Comparison of ENCODE assay signal across 1 cellular context in the genomic region with DNA sequence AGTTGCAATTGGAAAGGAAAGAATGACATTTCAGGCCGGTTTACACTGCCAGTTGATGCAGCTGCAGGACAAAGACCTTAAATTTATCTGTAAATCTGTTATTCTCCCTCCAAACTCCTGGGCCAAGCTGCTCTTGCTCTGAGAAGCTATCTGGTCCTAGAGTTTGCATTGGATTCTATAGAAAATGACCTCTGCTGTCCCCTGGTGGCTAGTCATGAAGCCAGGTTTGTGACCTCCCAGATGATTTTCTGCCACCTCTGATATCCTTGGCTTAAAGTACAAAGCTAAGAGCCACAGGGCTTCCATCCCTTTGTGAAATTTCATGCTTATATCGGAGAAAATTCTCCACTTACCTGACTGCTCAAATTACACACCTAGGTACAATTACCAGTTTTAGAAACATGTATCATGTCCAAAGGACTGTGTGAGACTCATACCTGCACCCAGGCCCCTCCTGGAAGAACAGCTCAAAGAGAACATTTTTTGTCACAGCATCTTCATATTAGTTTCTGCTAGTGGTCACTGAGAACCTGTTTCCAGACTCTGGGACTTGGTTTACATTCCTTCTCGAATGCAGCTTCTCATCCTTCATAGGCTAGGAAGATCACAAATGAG.
A peak's percentile ranks its signal among the peaks of the same experiment; 100 is the strongest.
TF ChIP-seq lines count a peak whose summit lies in the region.

No MANE protein-coding gene starts in this region.

TF ChIP-seq in GM12878, 131 proteins besides CTCF, POLR2A, EP300 and RAD21:
- TF ChIP-seq CBX3 (IDR thresholded peaks at IDR 0.05; ENCODE audit: borderline replicate concordance, low read depth) = no peak
- TF ChIP-seq, protein P1, sequence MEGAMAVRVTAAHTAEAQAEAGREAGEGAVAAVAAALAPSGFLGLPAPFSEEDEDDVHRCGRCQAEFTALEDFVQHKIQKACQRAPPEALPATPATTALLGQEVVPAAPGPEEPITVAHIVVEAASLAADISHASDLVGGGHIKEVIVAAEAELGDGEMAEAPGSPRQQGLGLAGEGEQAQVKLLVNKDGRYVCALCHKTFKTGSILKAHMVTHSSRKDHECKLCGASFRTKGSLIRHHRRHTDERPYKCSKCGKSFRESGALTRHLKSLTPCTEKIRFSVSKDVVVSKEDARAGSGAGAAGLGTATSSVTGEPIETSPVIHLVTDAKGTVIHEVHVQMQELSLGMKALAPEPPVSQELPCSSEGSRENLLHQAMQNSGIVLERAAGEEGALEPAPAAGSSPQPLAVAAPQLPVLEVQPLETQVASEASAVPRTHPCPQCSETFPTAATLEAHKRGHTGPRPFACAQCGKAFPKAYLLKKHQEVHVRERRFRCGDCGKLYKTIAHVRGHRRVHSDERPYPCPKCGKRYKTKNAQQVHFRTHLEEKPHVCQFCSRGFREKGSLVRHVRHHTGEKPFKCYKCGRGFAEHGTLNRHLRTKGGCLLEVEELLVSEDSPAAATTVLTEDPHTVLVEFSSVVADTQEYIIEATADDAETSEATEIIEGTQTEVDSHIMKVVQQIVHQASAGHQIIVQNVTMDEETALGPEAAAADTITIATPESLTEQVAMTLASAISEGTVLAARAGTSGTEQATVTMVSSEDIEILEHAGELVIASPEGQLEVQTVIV (IDR thresholded peaks at IDR 0.05; ENCODE audit: borderline replicate concordance, partially characterized antibody) = no peak
- TF ChIP-seq SMC3 (IDR thresholded peaks at IDR 0.05; ENCODE audit: borderline replicate concordance, low read length) = peak; percentile 96
- TF ChIP-seq, protein P2, sequence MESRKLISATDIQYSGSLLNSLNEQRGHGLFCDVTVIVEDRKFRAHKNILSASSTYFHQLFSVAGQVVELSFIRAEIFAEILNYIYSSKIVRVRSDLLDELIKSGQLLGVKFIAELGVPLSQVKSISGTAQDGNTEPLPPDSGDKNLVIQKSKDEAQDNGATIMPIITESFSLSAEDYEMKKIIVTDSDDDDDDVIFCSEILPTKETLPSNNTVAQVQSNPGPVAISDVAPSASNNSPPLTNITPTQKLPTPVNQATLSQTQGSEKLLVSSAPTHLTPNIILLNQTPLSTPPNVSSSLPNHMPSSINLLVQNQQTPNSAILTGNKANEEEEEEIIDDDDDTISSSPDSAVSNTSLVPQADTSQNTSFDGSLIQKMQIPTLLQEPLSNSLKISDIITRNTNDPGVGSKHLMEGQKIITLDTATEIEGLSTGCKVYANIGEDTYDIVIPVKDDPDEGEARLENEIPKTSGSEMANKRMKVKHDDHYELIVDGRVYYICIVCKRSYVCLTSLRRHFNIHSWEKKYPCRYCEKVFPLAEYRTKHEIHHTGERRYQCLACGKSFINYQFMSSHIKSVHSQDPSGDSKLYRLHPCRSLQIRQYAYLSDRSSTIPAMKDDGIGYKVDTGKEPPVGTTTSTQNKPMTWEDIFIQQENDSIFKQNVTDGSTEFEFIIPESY (IDR thresholded peaks at IDR 0.05) = no peak
- TF ChIP-seq CREM (IDR thresholded peaks at IDR 0.05; ENCODE audit: low read depth) = no peak
- TF ChIP-seq EZH2 (IDR thresholded peaks at IDR 0.05; ENCODE audit: borderline replicate concordance, control insufficient read depth, low read depth, low read length) = no peak
- TF ChIP-seq POLR2AphosphoS2 (IDR thresholded peaks at IDR 0.05; ENCODE audit: low read depth, low read length) = no peak
- TF ChIP-seq MYB (IDR thresholded peaks at IDR 0.05; ENCODE audit: borderline replicate concordance, low read depth, low read length) = no peak
- peak; percentile 71 for TF ChIP-seq YY1 (IDR thresholded peaks at IDR 0.05; ENCODE audit: low read depth, low read length)
- no peak for TF ChIP-seq ZNF24 (IDR thresholded peaks at IDR 0.05)
- TF ChIP-seq, protein P3, sequence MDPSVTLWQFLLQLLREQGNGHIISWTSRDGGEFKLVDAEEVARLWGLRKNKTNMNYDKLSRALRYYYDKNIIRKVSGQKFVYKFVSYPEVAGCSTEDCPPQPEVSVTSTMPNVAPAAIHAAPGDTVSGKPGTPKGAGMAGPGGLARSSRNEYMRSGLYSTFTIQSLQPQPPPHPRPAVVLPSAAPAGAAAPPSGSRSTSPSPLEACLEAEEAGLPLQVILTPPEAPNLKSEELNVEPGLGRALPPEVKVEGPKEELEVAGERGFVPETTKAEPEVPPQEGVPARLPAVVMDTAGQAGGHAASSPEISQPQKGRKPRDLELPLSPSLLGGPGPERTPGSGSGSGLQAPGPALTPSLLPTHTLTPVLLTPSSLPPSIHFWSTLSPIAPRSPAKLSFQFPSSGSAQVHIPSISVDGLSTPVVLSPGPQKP (IDR thresholded peaks at IDR 0.05; ENCODE audit: low read depth, low read length) = no peak
- no peak for TF ChIP-seq ZZZ3 (IDR thresholded peaks at IDR 0.05; ENCODE audit: control insufficient read depth, insufficient read length, low read depth)
- no peak for TF ChIP-seq RAD51 (IDR thresholded peaks at IDR 0.05)
- no peak for TF ChIP-seq RCOR1 (conservative IDR thresholded peaks at IDR 0.05; ENCODE audit: low read depth, low read length)
